8 cellular contexts compared by ENCODE assay signal in the genomic region with DNA sequence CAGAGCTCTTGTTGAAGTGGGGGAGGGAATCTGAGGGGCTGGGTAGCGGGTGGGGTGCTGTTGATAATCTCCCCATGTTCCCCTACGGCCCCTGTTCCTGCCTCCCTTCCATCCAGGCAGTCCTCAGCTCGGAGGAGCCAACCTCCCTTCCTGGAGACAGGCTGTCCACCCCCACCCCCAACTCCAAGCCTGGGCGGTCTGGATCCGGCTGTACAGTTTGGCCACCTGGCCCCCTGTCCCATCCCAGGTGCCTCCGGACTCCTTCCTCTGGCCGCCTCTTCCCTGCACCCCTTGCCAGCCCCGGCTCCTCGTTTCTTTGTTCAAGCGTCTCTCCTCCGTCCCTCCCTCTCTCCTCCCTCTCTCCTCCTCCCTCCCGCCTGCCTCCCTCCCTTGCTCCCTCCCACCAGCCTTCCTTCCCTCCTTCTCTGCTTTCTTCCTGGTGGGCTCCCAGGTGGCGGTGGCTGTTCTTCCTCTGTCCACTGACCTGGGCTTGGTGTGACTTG. TPM values are rescaled to one million over a fixed set of nuclear protein-coding genes. Genes with fewer than 3 reads are reported as not detected.
DNase-seq lines count a peak whose midpoint lies in the region; ATAC-seq, FAIRE-seq and TF ChIP-seq lines count a peak whose summit lies in the region.

No MANE protein-coding gene starts in this region.

- no peak overlapping the region for H3K4me3 Mint-ChIP-seq in activated CD8-positive, alpha-beta memory T cell treated with anti-CD3 and anti-CD28 coated beads, Interleukin-2, amount 10 ng/mL, durations not matched to agents 7 days and 5 days

- H3K36me3 Mint-ChIP-seq in activated CD8-positive, alpha-beta memory T cell treated with anti-CD3 and anti-CD28 coated beads, Interleukin-2, amount 10 ng/mL, durations not matched to agents 7 days and 5 days = no peaks in the 10 kb centered on the region

- H3K36me3 ChIP-seq in HEK293 (ENCODE audit: control insufficient read depth in 2 of 2, insufficient read depth in 1 of 2, low read length in 2 of 2) (peaks cover 0 to 27% of the 10 kb centered on the region in 2 experiments; a peak in 1 of 3 replicates), spleen (no peaks in the 10 kb centered on the region)

- peaks cover 7% of the 10 kb centered on the region for H3K4me1 Mint-ChIP-seq in activated CD8-positive, alpha-beta memory T cell treated with anti-CD3 and anti-CD28 coated beads, Interleukin-2, amount 10 ng/mL, durations not matched to agents 7 days and 5 days

- ATAC-seq in HG02642 (IDR thresholded peaks at IDR 0.05; ENCODE audit: poor library complexity, unreplicated experiment) = no peak
- ATAC-seq in activated CD8-positive, alpha-beta memory T cell treated with anti-CD3 and anti-CD28 coated beads, Interleukin-2, amount 10 ng/mL, durations not matched to agents 7 days and 5 days = no peak

- no peak overlapping the region for H3K27ac Mint-ChIP-seq in activated CD8-positive, alpha-beta memory T cell treated with anti-CD3 and anti-CD28 coated beads, Interleukin-2, amount 10 ng/mL, durations not matched to agents 7 days and 5 days

- no peaks in the 10 kb centered on the region for H3K9me3 Mint-ChIP-seq in activated CD8-positive, alpha-beta memory T cell treated with anti-CD3 and anti-CD28 coated beads, Interleukin-2, amount 10 ng/mL, durations not matched to agents 7 days and 5 days (ENCODE audit: low read depth)

- no peak overlapping the region for H3K27ac ChIP-seq in HEK293 (ENCODE audit: extremely low read depth, low read depth, low read length)
- H3K27ac ChIP-seq in spleen = peak overlapping the region in 6 of 8 donors; percentile 4 to 82 (median 74)

- POLR2A ChIA-PET in HEK293 (lab: Yijun Ruan, JAX) = no interaction called here

- H3K27me3 ChIP-seq in spleen (replicated peaks in 1 of 7) = peaks cover 0 to 47% (median 20%) of the 10 kb centered on the region in 7 donors

- H3K4me1 ChIP-seq in HEK293 (ENCODE audit: control insufficient read depth, insufficient read depth, low read length) = 0 out of 2 replicates have a peak, but pooled peaks cover 3% of the 10 kb centered on the region
- peaks cover 12 to 92% (median 55%) of the 10 kb centered on the region in 6 donors for H3K4me1 ChIP-seq in spleen

- TF ChIP-seq CTCF in HEK293 (tag by site-specific recombination; IDR thresholded peaks at IDR 0.05) (no peak), astrocyte of the spinal cord (IDR thresholded peaks at IDR 0.05; ENCODE audit: low read depth, low read length) (no peak), spleen (IDR thresholded peaks at IDR 0.05 in 8 of 11, conservative IDR thresholded peaks at IDR 0.05 in 3 of 11) (no peak)

- CTCF ChIA-PET in HEK293 (lab: Yijun Ruan, JAX) = no interaction called here
- CTCF ChIA-PET in activated CD8-positive, alpha-beta memory T cell treated with anti-CD3 and anti-CD28 coated beads, Interleukin-2, amount 10 ng/mL, durations not matched to agents 7 days and 5 days (lab: Charles Lee) = interaction anchor here (1.1 to 1.7 kb wide), 3 partner anchors 37 to 79 kb away, joined by 3 to 4 read pairs (median 4); a partner anchor contains a TSS

- peaks cover 40% of the 10 kb centered on the region for H3K27me3 Mint-ChIP-seq in activated CD8-positive, alpha-beta memory T cell treated with anti-CD3 and anti-CD28 coated beads, Interleukin-2, amount 10 ng/mL, durations not matched to agents 7 days and 5 days

- intact Hi-C loops in spleen (cut with DNase I; ENCODE audit: low total_unique reads) = no loop called here

- FAIRE-seq in GM12892 (lab: Jason Lieb, UNC) = no peak

- in situ Hi-C loops in astrocyte of the spinal cord (cut with HindIII; ENCODE audit: low sequenced_read_pairs) = no loop called here

- 23 to 45% (median 30%) methylated on average over 12 to 13 of the region's 13 CpGs for WGBS in spleen, 5 donors

- H3K9me3 ChIP-seq in HEK293 (ENCODE audit: control insufficient read depth, insufficient read depth, low read depth, low read length) (no peaks in the 10 kb centered on the region), spleen (no peaks in the 10 kb centered on the region)

- DNase-seq in astrocyte of the spinal cord (ENCODE audit: low read depth, low spot score) (no peak), iPS-NIHi7 (ENCODE audit: extremely low spot score) (peak; percentile 68), spleen (no peak), cerebellum (ENCODE audit: low spot score) (no peak), GM12892 (ENCODE audit: insufficient read length) (no peak)
- no peak for DNase-seq in activated CD8-positive, alpha-beta memory T cell treated with anti-CD3 and anti-CD28 coated beads, Interleukin-2, amount 10 ng/mL, durations not matched to agents 7 days and 5 days

- TF ChIP-seq POLR2A in spleen (IDR thresholded peaks at IDR 0.05) (no peak), GM12892 (IDR thresholded peaks at IDR 0.05; ENCODE audit: low read depth, low read length) (no peak)

- H3K4me3 ChIP-seq in HEK293 (ENCODE audit: low read depth, low read length) = no peak overlapping the region
- peak overlapping the region; percentile 45 for H3K4me3 ChIP-seq in astrocyte of the spinal cord (ENCODE audit: low read depth, low read length)
- peak overlapping the region; percentile 33 to 83 (median 55) for H3K4me3 ChIP-seq in spleen

TF ChIP-seq in HEK293, 187 proteins besides CTCF, POLR2A, EP300 and RAD21 (continues in another document):
- TF ChIP-seq, protein P1, sequence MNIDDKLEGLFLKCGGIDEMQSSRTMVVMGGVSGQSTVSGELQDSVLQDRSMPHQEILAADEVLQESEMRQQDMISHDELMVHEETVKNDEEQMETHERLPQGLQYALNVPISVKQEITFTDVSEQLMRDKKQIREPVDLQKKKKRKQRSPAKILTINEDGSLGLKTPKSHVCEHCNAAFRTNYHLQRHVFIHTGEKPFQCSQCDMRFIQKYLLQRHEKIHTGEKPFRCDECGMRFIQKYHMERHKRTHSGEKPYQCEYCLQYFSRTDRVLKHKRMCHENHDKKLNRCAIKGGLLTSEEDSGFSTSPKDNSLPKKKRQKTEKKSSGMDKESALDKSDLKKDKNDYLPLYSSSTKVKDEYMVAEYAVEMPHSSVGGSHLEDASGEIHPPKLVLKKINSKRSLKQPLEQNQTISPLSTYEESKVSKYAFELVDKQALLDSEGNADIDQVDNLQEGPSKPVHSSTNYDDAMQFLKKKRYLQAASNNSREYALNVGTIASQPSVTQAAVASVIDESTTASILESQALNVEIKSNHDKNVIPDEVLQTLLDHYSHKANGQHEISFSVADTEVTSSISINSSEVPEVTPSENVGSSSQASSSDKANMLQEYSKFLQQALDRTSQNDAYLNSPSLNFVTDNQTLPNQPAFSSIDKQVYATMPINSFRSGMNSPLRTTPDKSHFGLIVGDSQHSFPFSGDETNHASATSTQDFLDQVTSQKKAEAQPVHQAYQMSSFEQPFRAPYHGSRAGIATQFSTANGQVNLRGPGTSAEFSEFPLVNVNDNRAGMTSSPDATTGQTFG (tag by site-specific recombination; IDR thresholded peaks at IDR 0.05; ENCODE audit: borderline replicate concordance) = no peak
- TF ChIP-seq ZNF654 (tag by site-specific recombination; IDR thresholded peaks at IDR 0.05; ENCODE audit: low read depth) (no peak), ZNF600 (tag by site-specific recombination; IDR thresholded peaks at IDR 0.05) (peak; percentile 51), KLF10 (tag by site-specific recombination; IDR thresholded peaks at IDR 0.05) (no peak), WT1 (tag by site-specific recombination; IDR thresholded peaks at IDR 0.05) (peak; percentile 86), EGR2 (tag by site-specific recombination; IDR thresholded peaks at IDR 0.05; ENCODE audit: low read depth) (peak; percentile 91), ZNF433 (tag by site-specific recombination; IDR thresholded peaks at IDR 0.05; ENCODE audit: low read depth) (no peak), SCRT2 (tag by site-specific recombination; IDR thresholded peaks at IDR 0.05) (no peak), ZNF366 (tag by site-specific recombination; conservative IDR thresholded peaks at IDR 0.05) (peak; percentile 92), ZNF341 (tag by site-specific recombination; IDR thresholded peaks at IDR 0.05; ENCODE audit: low read depth) (peak; percentile 60; the same call in 1 of the 2 replicates), ZNF76 (tag by site-specific recombination; IDR thresholded peaks at IDR 0.05; ENCODE audit: borderline replicate concordance, low read depth) (no peak), MYNN (tag by site-specific recombination; IDR thresholded peaks at IDR 0.05; ENCODE audit: borderline replicate concordance) (no peak)
- TF ChIP-seq, protein P2, sequence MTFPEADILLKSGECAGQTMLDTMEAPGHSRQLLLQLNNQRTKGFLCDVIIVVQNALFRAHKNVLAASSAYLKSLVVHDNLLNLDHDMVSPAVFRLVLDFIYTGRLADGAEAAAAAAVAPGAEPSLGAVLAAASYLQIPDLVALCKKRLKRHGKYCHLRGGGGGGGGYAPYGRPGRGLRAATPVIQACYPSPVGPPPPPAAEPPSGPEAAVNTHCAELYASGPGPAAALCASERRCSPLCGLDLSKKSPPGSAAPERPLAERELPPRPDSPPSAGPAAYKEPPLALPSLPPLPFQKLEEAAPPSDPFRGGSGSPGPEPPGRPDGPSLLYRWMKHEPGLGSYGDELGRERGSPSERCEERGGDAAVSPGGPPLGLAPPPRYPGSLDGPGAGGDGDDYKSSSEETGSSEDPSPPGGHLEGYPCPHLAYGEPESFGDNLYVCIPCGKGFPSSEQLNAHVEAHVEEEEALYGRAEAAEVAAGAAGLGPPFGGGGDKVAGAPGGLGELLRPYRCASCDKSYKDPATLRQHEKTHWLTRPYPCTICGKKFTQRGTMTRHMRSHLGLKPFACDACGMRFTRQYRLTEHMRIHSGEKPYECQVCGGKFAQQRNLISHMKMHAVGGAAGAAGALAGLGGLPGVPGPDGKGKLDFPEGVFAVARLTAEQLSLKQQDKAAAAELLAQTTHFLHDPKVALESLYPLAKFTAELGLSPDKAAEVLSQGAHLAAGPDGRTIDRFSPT (tag by site-specific recombination; IDR thresholded peaks at IDR 0.05) = no peak

RNA-seq across cellular contexts. Expression of a gene that starts 1.9 kb away (rescaled TPM):
- 100 to 1,000 TPM in 3 of 7 donors, 10 to 100 TPM in 4; 56.1 to 205 (median 98.8) TPM for total RNA-seq in spleen
- 10 to 100 TPM; 16.9 to 34.2 (median 31.7) TPM for polyA plus RNA-seq in spleen
- total RNA-seq in cerebellum = 8.2 TPM
- 0.42 TPM for polyA plus RNA-seq in GM12892 (2012; ENCODE audit: missing spikeins)
- total RNA-seq in activated CD8-positive, alpha-beta memory T cell treated with anti-CD3 and anti-CD28 coated beads, Interleukin-2, amount 10 ng/mL, durations not matched to agents 7 days and 5 days = under 1 TPM; 0.07 to 0.09 TPM

RNA-seq across cellular contexts. Expression of a gene that starts 34.4 kb away (rescaled TPM):
- under 1 TPM in 2 of 7 donors, not detected in 5; 0.18 to 0.44 TPM for total RNA-seq in spleen
- polyA plus RNA-seq in spleen = under 1 TPM in 1 of 3 donors, not detected in 2; 0.05 TPM
- not detected for total RNA-seq in cerebellum
- not detected for polyA plus RNA-seq in GM12892 (2012; ENCODE audit: missing spikeins)
- total RNA-seq in activated CD8-positive, alpha-beta memory T cell treated with anti-CD3 and anti-CD28 coated beads, Interleukin-2, amount 10 ng/mL, durations not matched to agents 7 days and 5 days = not detected

RNA-seq across cellular contexts. Expression of a gene that starts 48.0 kb away (rescaled TPM):
- not detected for total RNA-seq in spleen
- polyA plus RNA-seq in spleen = under 1 TPM in 2 of 3 donors, not detected in 1; 0.02 to 0.07 TPM
- total RNA-seq in cerebellum = 6.2 TPM
- not detected for polyA plus RNA-seq in GM12892 (2012; ENCODE audit: missing spikeins)
- total RNA-seq in activated CD8-positive, alpha-beta memory T cell treated with anti-CD3 and anti-CD28 coated beads, Interleukin-2, amount 10 ng/mL, durations not matched to agents 7 days and 5 days = not detected
